ENCODE assay signal across 8 cellular contexts in the genomic region with DNA sequence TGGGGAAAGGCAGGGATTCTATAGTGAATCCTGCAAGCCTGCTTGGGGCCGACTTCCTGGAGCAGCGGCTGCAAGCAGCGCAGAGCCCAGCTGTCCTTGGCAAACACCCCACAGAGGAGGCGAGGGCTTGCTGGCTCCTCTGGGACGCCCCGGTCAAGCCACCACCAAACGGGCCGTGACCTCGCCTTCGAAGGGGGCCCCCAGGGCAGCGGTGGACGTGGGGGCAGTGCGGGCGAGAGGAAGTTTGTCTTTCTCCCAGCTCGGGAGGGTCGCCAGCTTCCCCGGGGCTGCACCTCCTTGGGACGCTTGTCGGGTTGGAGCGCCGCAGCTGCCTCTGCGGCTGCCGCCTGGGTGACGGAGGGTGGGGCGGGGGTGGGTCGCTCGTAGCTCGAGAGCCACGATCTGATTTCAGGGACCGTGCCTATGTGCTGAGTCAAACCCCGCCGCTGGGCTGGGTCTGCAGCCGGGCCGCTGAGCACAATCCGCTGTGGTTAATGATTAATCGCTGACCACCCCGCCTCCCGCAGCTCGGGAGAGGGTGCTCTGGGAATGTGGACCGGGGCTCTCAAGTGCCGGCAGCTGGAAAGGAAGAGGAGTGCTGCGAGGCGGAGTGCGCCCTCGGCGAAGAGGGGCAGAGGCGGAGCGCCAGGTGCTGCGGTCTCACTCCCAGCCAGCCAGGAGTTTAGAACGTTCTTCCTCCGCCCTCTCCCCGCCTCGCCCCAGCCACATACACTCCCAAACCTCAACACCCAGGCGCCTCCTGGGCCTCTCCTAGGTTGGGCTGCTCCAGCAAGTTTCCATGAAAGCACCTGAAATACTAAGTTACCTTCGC. TPM values are rescaled to one million over a fixed set of nuclear protein-coding genes. Genes with fewer than 3 reads are reported as not detected.
DNase-seq lines count a peak whose midpoint lies in the region; ATAC-seq and TF ChIP-seq lines count a peak whose summit lies in the region.

A gene (plus strand): TSS at position 726 of the 832 bp plus-strand sequence.

- peak within 1 kb of the TSS; percentile 91 for H3K27ac Mint-ChIP-seq in HFFc6

- H3K4me1 ChIP-seq in duodenal mucosa (ENCODE audit: control insufficient read depth in 1 of 2, insufficient read depth in 2 of 2, low read length in 2 of 2) (peaks cover 27 to 44% of the 10 kb centered on the region in 2 donors), right lobe of liver (peaks cover 0 to 36% (median 5%) of the 10 kb centered on the region in 4 donors), testis (peaks cover 6% of the 10 kb centered on the region)

- H3K9me3 Mint-ChIP-seq in HFFc6 = no peaks in the 10 kb centered on the region

- peak within 1 kb of the TSS; percentile 85 for H3K4me3 Mint-ChIP-seq in HFFc6

- 2% methylated on average over 18 of the region's 55 CpGs for WGBS in right lobe of liver (ENCODE audit: insufficient coverage, low coverage, low lambda C conversion rate, missing lambda C conversion rate)
- 3 to 5% methylated on average over 14 to 55 of the region's 55 CpGs for WGBS in testis, 2 donors

- intact Hi-C loops in right lobe of liver (cut with DNase I) (no loop called here), testis (cut with DNase I; ENCODE audit: low total_unique reads) (no loop called here)

- ATAC-seq in right lobe of liver (peak; percentile 92 to 98 (median 94)), HG02642 (IDR thresholded peaks at IDR 0.05; ENCODE audit: poor library complexity, unreplicated experiment) (no peak), GM18519 (IDR thresholded peaks at IDR 0.05; ENCODE audit: low FRiP score, unreplicated experiment) (no peak)

- peak within 1 kb of the TSS; percentile 67 to 73 for H3K4me3 ChIP-seq in duodenal mucosa (ENCODE audit: low read depth in 1 of 2, low read length in 2 of 2)
- peak within 1 kb of the TSS; percentile 59 to 71 (median 63) for H3K4me3 ChIP-seq in right lobe of liver
- peak within 1 kb of the TSS; percentile 45 to 51 for H3K4me3 ChIP-seq in testis

- H3K9me3 ChIP-seq in duodenal mucosa (ENCODE audit: control insufficient read depth in 1 of 2, low read length in 2 of 2) (no peaks in the 10 kb centered on the region), right lobe of liver (no peaks in the 10 kb centered on the region), testis (no peaks in the 10 kb centered on the region)

- H3K4me1 Mint-ChIP-seq in HFFc6 (ENCODE audit: low read depth) = peaks cover 67% of the 10 kb centered on the region

- H3K36me3 Mint-ChIP-seq in HFFc6 (ENCODE audit: low read depth) = peaks cover 4% of the 10 kb centered on the region; the same call in 1 of the 2 replicates

- DNase-seq in HFFc6 = peak; percentile 97
- peak; percentile 79 for DNase-seq in NCI-H748 (lab: John Stamatoyannopoulos, UW; ENCODE audit: unreplicated experiment)
- peak; percentile 91 to 97 (median 94) for DNase-seq in right lobe of liver
- peak; percentile 52 for DNase-seq in testis
- no peak for DNase-seq in stimulated activated CD4-positive, alpha-beta T cell treated with anti-CD3 and anti-CD28 coated beads, Interleukin-12 subunit alpha, Interleukin-12 subunit beta, amount 100 ng/mL, for 4 hours

- TF ChIP-seq CTCF in HFFc6 (IDR thresholded peaks at IDR 0.05) (no peak), right lobe of liver (IDR thresholded peaks at IDR 0.05) (no peak), testis (IDR thresholded peaks at IDR 0.05) (no peak)

- peak within 1 kb of the TSS; percentile 55 to 79 for H3K9ac ChIP-seq in duodenal mucosa (ENCODE audit: low read depth in 1 of 2, low read length in 2 of 2)

- H3K36me3 ChIP-seq in duodenal mucosa (ENCODE audit: control insufficient read depth in 1 of 2, insufficient read depth in 2 of 2, low read length in 2 of 2) = no peaks in the 10 kb centered on the region
- no peaks in the 10 kb centered on the region for H3K36me3 ChIP-seq in right lobe of liver
- H3K36me3 ChIP-seq in testis (ENCODE audit: low read depth, missing control alignments) = no peaks in the 10 kb centered on the region

- H3K27ac ChIP-seq in duodenal mucosa (ENCODE audit: low read depth, low read length) (peak within 1 kb of the TSS; percentile 92), right lobe of liver (peak within 1 kb of the TSS; percentile 64 to 87 (median 77)), testis (no peak within 1 kb of the TSS)

- H3K27me3 ChIP-seq in duodenal mucosa (ENCODE audit: control insufficient read depth in 1 of 2, insufficient read depth in 2 of 2, low read length in 2 of 2) (no peaks in the 10 kb centered on the region), right lobe of liver (no peaks in the 10 kb centered on the region), testis (no peaks in the 10 kb centered on the region)

- peak; percentile 75 for TF ChIP-seq POLR2A in right lobe of liver (IDR thresholded peaks at IDR 0.05)
- no peak for TF ChIP-seq POLR2A in testis (IDR thresholded peaks at IDR 0.05)

- H3K27me3 Mint-ChIP-seq in HFFc6 (ENCODE audit: insufficient read depth) = peaks cover 3% of the 10 kb centered on the region; the same call in 1 of the 2 replicates

RNA-seq across cellular contexts. Expression of the gene that starts here (rescaled TPM):
- total RNA-seq in HFFc6 (2021; fragmentation: NEBNext Ultra II Directional; extraction: Animal tissue kit (Norgen Biotek cat#: 25700)) = 1 to 10 TPM; 2.2 to 3.0 (median 2.5) TPM
- total RNA-seq in right lobe of liver = 1 to 10 TPM; 3.6 to 9.1 (median 6.0) TPM
- 1 to 10 TPM; 2.7 to 4.0 TPM for total RNA-seq in testis
- polyA plus RNA-seq in testis (ENCODE audit: insufficient read depth, low read depth, low replicate concordance) = 19.5 TPM

Comparison
In these comparisons a context has a peak if more than half of its experiments do, and no peak if none do; other contexts are left out.
1. H3K27ac ChIP-seq: peak in duodenal mucosa (single experiment) and right lobe of liver (3 of 3); none in testis (0 of 2).
2. ATAC-seq: peak in right lobe of liver (4 of 4); none in HG02642 (single experiment) and GM18519 (single experiment).
3. Peak in every context shown above with its lines, with median percentiles within 50 percentile points of each other: H3K4me3 ChIP-seq.